Comparison of ENCODE assay signal across 25 cellular contexts in genomic region chr18:31774960-31775359, GRCh38. TPM values are rescaled to one million over a fixed set of nuclear protein-coding genes. Genes with fewer than 3 reads are reported as not detected.
"Had no signal": no experiment of that assay in that cellular context is flagged by ENCODE, and none has a peak within 500 bp of the region (broad histone marks: within the 10 kb centered on the region; RNA-seq: fewer than 3 reads in every experiment).

No MANE protein-coding gene starts in this region.

- H3K4me1 ChIP-seq: esophagus muscularis mucosa, sigmoid colon, stomach, suprapubic skin, tibial nerve had no signal

- H3K27ac ChIP-seq: esophagus muscularis mucosa, hepatocyte, sigmoid colon, stomach, suprapubic skin, tibial nerve had no signal

- H3K36me3 ChIP-seq: esophagus muscularis mucosa, sigmoid colon, stomach, suprapubic skin, tibial nerve had no signal

- ATAC-seq: activated T-cell treated with anti-CD3 and anti-CD28 coated beads, Interleukin-2, amount 50 U/mL, for 4 hours; effector memory CD8-positive, alpha-beta T cell; left ventricle myocardium superior; natural killer cell treated with Interleukin-12 subunit alpha and Interleukin-12 subunit beta and Interleukin-15 and Interleukin-18, amount 100 ng/mL, for 72 hours had no signal

- DNase-seq: activated CD4-positive, alpha-beta T cell treated with anti-CD3 and anti-CD28 coated beads for 1 hour; activated CD4-positive, alpha-beta T cell treated with anti-CD3 and anti-CD28 coated beads, Interleukin-2, amount 50 U/mL, for 1 hour; activated CD8-positive, alpha-beta memory T cell treated with anti-CD3 and anti-CD28 coated beads, Interleukin-2, amount 50 U/mL, for 48 hours; activated naive CD4-positive, alpha-beta T cell treated with Interleukin-2 at 50 U/mL for 16 hours; activated naive CD8-positive, alpha-beta T cell treated with anti-CD3 and anti-CD28 coated beads for 36 hours; activated T-cell treated with anti-CD3 and anti-CD28 coated beads, Interleukin-2, amount 50 U/mL, for 4 hours; central memory CD4-positive, alpha-beta T cell; effector memory CD8-positive, alpha-beta T cell; glutamatergic neuron; left ventricle myocardium superior; mammary epithelial cell; midbrain; sigmoid colon; stimulated activated CD4-positive, alpha-beta T cell treated with anti-CD3 and anti-CD28 coated beads, Interleukin-15, amount 100 ng/mL, for 24 hours; stomach had no signal

- H3K4me3 ChIP-seq: esophagus muscularis mucosa, hepatocyte, sigmoid colon, smooth muscle cell, stomach, suprapubic skin, tibial nerve had no signal

- H3K4me2 ChIP-seq: hepatocyte, smooth muscle cell had no signal

- H2AFZ ChIP-seq: hepatocyte had no signal

- H3K79me2 ChIP-seq: hepatocyte had no signal

- H3K27me3 ChIP-seq: esophagus muscularis mucosa, hepatocyte, sigmoid colon, stomach, suprapubic skin, tibial nerve had no signal

RNA-seq across cellular contexts. Expression of gene SLC25A52, which starts 14.3 kb away (rescaled TPM):
- total RNA-seq: activated naive CD8-positive, alpha-beta T cell treated with anti-CD3 and anti-CD28 coated beads for 36 hours; activated T-cell treated with anti-CD3 and anti-CD28 coated beads, Interleukin-2, amount 50 U/mL, for 4 hours; activated T-helper 2 cell treated with anti-CD3 and anti-CD28 coated beads, Interferon-gamma antibody, Interleukin-2, Interleukin-4, amounts not matched to agents 10 μg/mL and 5 μg/mL and 100 μg/mL, durations not matched to agents 14 hours and 24 hours and 36 hours; astrocyte; dermis microvascular lymphatic vessel endothelial cell; hepatocyte; left ventricle myocardium superior; omental fat pad; sigmoid colon; smooth muscle cell; stomach; suprapubic skin; tibial nerve had no signal
